Comparison of ENCODE assay signal across 23 cellular contexts in the genomic region with DNA sequence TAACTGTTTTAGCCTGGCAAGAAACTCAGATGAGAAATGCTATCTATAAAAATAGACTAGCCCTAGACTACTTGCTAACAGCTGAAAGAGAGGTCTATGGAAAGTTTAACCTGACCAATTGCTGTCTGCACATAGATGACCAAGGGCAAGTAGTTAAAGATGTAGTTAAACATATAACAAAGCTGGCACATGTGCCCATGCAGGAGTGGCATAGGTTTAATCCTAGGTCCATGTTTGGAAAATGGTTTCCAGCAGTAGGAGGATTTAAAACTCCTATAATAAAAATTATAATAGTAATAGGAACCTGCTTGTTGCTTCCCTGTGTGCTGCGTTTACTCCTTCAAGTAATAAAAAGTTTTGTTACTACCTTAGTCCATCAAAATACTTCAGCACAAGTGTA. TPM values are rescaled to one million over a fixed set of nuclear protein-coding genes. Genes with fewer than 3 reads are reported as not detected.
DNase-seq lines count a peak whose midpoint lies in the region; FAIRE-seq and TF ChIP-seq lines count a peak whose summit lies in the region.
"Had no signal": no experiment of that assay in that cellular context is flagged by ENCODE, and none has a peak within 500 bp of the region (broad histone marks: within the 10 kb centered on the region; RNA-seq: fewer than 3 reads in every experiment).

No MANE protein-coding gene starts in this region.

- TF ChIP-seq CTCF in Calu3 (IDR thresholded peaks at IDR 0.05; ENCODE audit: unreplicated experiment) (no peak), colonic mucosa (IDR thresholded peaks at IDR 0.05) (no peak), breast epithelium (IDR thresholded peaks at IDR 0.05) (no peak)

- no TSS peak for BruUV-seq in Calu3 (replicated peaks; lab: Mats Ljungman, UMichigan)

- H3K23ac ChIP-seq in mesendoderm (ENCODE audit: low read length), result no peak overlapping the region

- DNase-seq in Calu3 (no peak), colonic mucosa (no peak), mesendoderm (no peak), small intestine (peak; percentile 20), hepatic stellate cell (ENCODE audit: low spot score) (no peak), breast epithelium (ENCODE audit: low spot score in 2 of 2) (no peak)
- DNase-seq in stimulated activated CD4-positive, alpha-beta T cell treated with anti-CD3 and anti-CD28 coated beads, Interleukin-4, amount 100 ng/mL, for 1 hour, result no peak
- DNase-seq in activated CD4-positive, CD25-positive, alpha-beta regulatory T cell (lab: John Stamatoyannopoulos, UW), result no peak
- DNase-seq: C1 segment of cervical spinal cord; CD4-positive, alpha-beta memory T cell; COR-L47; DMS 273 treated with DMSO at 0.1 percent for 48 hours; DMS79; EL; GDM1; GM23248; H7; HCEC 1CT had no signal

- H3K9me3 Mint-ChIP-seq in Calu3 (ENCODE audit: low read depth, unreplicated experiment), result no peaks in the 10 kb centered on the region
- H3K9me3 Mint-ChIP-seq: CD4-positive, alpha-beta memory T cell had no signal

- no peaks in the 10 kb centered on the region for H3K79me2 ChIP-seq in mesendoderm (ENCODE audit: control insufficient read depth, insufficient read depth, low read length)

- TF ChIP-seq POLR2A in breast epithelium (IDR thresholded peaks at IDR 0.05), result no peak

- H2BK5ac ChIP-seq in mesendoderm (ENCODE audit: low read length), result no peak overlapping the region

- CTCF ChIA-PET in Calu3 (lab: Charles Lee), result interaction anchor here (0.7 to 2.0 kb wide), 5 partner anchors 9 to 92 kb away, joined by 3 to 8 read pairs (median 3); no protein-coding TSS in a partner anchor

- H3K9ac ChIP-seq in colonic mucosa (ENCODE audit: low read depth in 2 of 2, low read length in 2 of 2) (no peak overlapping the region), mesendoderm (ENCODE audit: low read length) (no peak overlapping the region)
- H3K9ac ChIP-seq: GM23248 had no signal

- H3K4me3 Mint-ChIP-seq in Calu3 (ENCODE audit: low read depth, unreplicated experiment), result peak overlapping the region; percentile 50
- H3K4me3 Mint-ChIP-seq: CD4-positive, alpha-beta memory T cell had no signal

- peaks cover 4% of the 10 kb centered on the region for H3K4me1 ChIP-seq in colonic mucosa
- no peaks in the 10 kb centered on the region for H3K4me1 ChIP-seq in mesendoderm (ENCODE audit: control insufficient read depth, low read depth, low read length)
- no peaks in the 10 kb centered on the region for H3K4me1 ChIP-seq in small intestine (ENCODE audit: control insufficient read depth in 2 of 2, insufficient read depth in 1 of 2, low read depth in 1 of 2, low read length in 1 of 2)
- no peaks in the 10 kb centered on the region for H3K4me1 ChIP-seq in breast epithelium

- intact Hi-C loops in Calu3 (cut with micrococcal nuclease; ENCODE audit: unreplicated experiment) (loop anchor here (5.0 kb wide), 2 partner anchors 85 to 135 kb away; partner anchors contain the start of gene OPN5), colonic mucosa (cut with DNase I) (no loop called here), breast epithelium (cut with DNase I; ENCODE audit: low total_unique reads) (no loop called here)

- no CpG with 5 or more reads among the region's 1 CpG for WGBS in mesendoderm (ENCODE audit: extremely low coverage, insufficient coverage, low lambda C conversion rate)
- 17 to 69% (median 38%) methylated on average over 1 of the region's 1 CpG for WGBS in small intestine, 3 donors

- H3K4me1 Mint-ChIP-seq in Calu3 (ENCODE audit: low read depth, unreplicated experiment), result peaks cover 13% of the 10 kb centered on the region
- H3K4me1 Mint-ChIP-seq: CD4-positive, alpha-beta memory T cell had no signal

- H3K36me3 ChIP-seq in colonic mucosa (no peaks in the 10 kb centered on the region), mesendoderm (ENCODE audit: control insufficient read depth, insufficient read depth, low read length) (no peaks in the 10 kb centered on the region), small intestine (ENCODE audit: control insufficient read depth in 2 of 2, insufficient read depth in 2 of 2, low read length in 2 of 2) (no peaks in the 10 kb centered on the region), breast epithelium (no peaks in the 10 kb centered on the region)

- peak overlapping the region; percentile 80 for H3K27ac Mint-ChIP-seq in Calu3 (ENCODE audit: unreplicated experiment)
- H3K27ac Mint-ChIP-seq: CD4-positive, alpha-beta memory T cell had no signal

- no peak overlapping the region for H3K4me3 ChIP-seq in colonic mucosa
- no peak overlapping the region for H3K4me3 ChIP-seq in mesendoderm (ENCODE audit: low read length)
- no peak overlapping the region for H3K4me3 ChIP-seq in small intestine (ENCODE audit: low read depth in 1 of 2, low read length in 2 of 2)
- no peak overlapping the region for H3K4me3 ChIP-seq in breast epithelium
- H3K4me3 ChIP-seq: GM12878, GM23248 had no signal

- no peak overlapping the region for H4K8ac ChIP-seq in mesendoderm (ENCODE audit: low read depth, low read length)

- H3K36me3 Mint-ChIP-seq in Calu3 (ENCODE audit: insufficient read depth, unreplicated experiment), result no peaks in the 10 kb centered on the region
- H3K36me3 Mint-ChIP-seq: CD4-positive, alpha-beta memory T cell had no signal

- H3K9me3 ChIP-seq in colonic mucosa (no peaks in the 10 kb centered on the region), small intestine (ENCODE audit: control insufficient read depth, low read depth) (no peaks in the 10 kb centered on the region), breast epithelium (no peaks in the 10 kb centered on the region)

- H2AK5ac ChIP-seq in mesendoderm (ENCODE audit: low read length), result no peak overlapping the region

- H3K18ac ChIP-seq in mesendoderm (ENCODE audit: low read length), result no peak overlapping the region

- H3K4ac ChIP-seq in mesendoderm (ENCODE audit: low read depth, low read length), result no peak overlapping the region

- H3K79me1 ChIP-seq in mesendoderm (ENCODE audit: low read length), result no peaks in the 10 kb centered on the region

- H3K27me3 ChIP-seq in colonic mucosa (no peaks in the 10 kb centered on the region), mesendoderm (ENCODE audit: insufficient read depth, low read length, poor library complexity) (no peaks in the 10 kb centered on the region), small intestine (ENCODE audit: control insufficient read depth in 2 of 2, insufficient read depth in 2 of 2, low read length in 2 of 2) (no peaks in the 10 kb centered on the region), breast epithelium (no peaks in the 10 kb centered on the region)

- peak overlapping the region; percentile 64 for H3K27ac ChIP-seq in colonic mucosa
- no peak overlapping the region for H3K27ac ChIP-seq in mesendoderm (ENCODE audit: low read depth, low read length)
- no peak overlapping the region for H3K27ac ChIP-seq in small intestine (ENCODE audit: low read depth in 1 of 2, low read length in 1 of 2)
- no peak overlapping the region for H3K27ac ChIP-seq in breast epithelium
- H3K27ac ChIP-seq: GM23248 had no signal

- no peak overlapping the region for H4K5ac ChIP-seq in mesendoderm (ENCODE audit: low read length)

- H3K27me3 Mint-ChIP-seq in Calu3 (ENCODE audit: unreplicated experiment), result no peaks in the 10 kb centered on the region
- H3K27me3 Mint-ChIP-seq: CD4-positive, alpha-beta memory T cell had no signal

- H3K56ac ChIP-seq in mesendoderm (ENCODE audit: low read length), result no peak overlapping the region

- H3K4me2 ChIP-seq in mesendoderm (ENCODE audit: low read length), result no peak overlapping the region

- no peak for FAIRE-seq in small intestine (lab: Jason Lieb, UNC)
- FAIRE-seq: D721Med, GM12878, GM19239, H1 had no signal

- no peak overlapping the region for H2BK120ac ChIP-seq in mesendoderm (ENCODE audit: low read depth, low read length)

- H2BK15ac ChIP-seq in mesendoderm (replicated peaks; ENCODE audit: low read depth), result peak overlapping the region; percentile 57

RNA-seq across cellular contexts. Expression of gene ADGRF4, which starts 51.2 kb away (rescaled TPM):
- total RNA-seq in Calu3 (2022) (7.3 and 8.0 TPM in 2 replicates), colonic mucosa (1 to 10 TPM; 1.6 to 1.9 TPM), breast epithelium (under 1 TPM in 2 of 3 donors, not detected in 1; 0.15 to 0.16 TPM)
- polyA plus RNA-seq in mesendoderm (2013, experiment 1 of 2), result 0.25 TPM
- polyA plus RNA-seq in mesendoderm (2013, experiment 2 of 2), result 0.22 TPM
- polyA plus RNA-seq in small intestine, result not detected
- total RNA-seq: A673; CD4-positive, alpha-beta memory T cell; H1 had no signal
- polyA plus RNA-seq: CD4-positive, alpha-beta memory T cell; GM23248 had no signal
